Comparison of ENCODE assay signal across 9 cellular contexts in genomic region chr2:81529944-81530343, GRCh38.
"Had no signal": no experiment of that assay in that cellular context is flagged by ENCODE, and none has a peak within 500 bp of the region (broad histone marks: within the 10 kb centered on the region; RNA-seq: fewer than 3 reads in every experiment).

No MANE protein-coding gene starts in this region.

- H3K27me3 Mint-ChIP-seq: IgD-negative memory B cell had no signal

- H3K4me2 ChIP-seq: KMS-11 had no signal

- H3K36me3 Mint-ChIP-seq: IgD-negative memory B cell had no signal

- ATAC-seq: HepG2 had no signal

- H3K27ac Mint-ChIP-seq: H9, IgD-negative memory B cell had no signal

- H3K27ac ChIP-seq: KMS-11 had no signal

- FAIRE-seq: H54, HepG2 had no signal

- H3K4me3 Mint-ChIP-seq: H9, IgD-negative memory B cell had no signal

- H3K9me3 Mint-ChIP-seq: H9 had no signal

- H3K4me1 Mint-ChIP-seq: IgD-negative memory B cell had no signal

- DNase-seq: GOT3, H9, HCEC 1CT, Karpas-422, KBM-7 had no signal
